In genomic region chr20:51019598-51020592, GRCh38 we compare ENCODE assay signal across 1 cellular context.
TF ChIP-seq lines count a peak whose summit lies in the region.

No MANE protein-coding gene starts in this region.

TF ChIP-seq in H1, 55 proteins besides CTCF, POLR2A, EP300 and RAD21 (continued from another document):
- TF ChIP-seq KDM5A (IDR thresholded peaks at IDR 0.05; ENCODE audit: low read length) = no peak
